1 cellular context compared by ENCODE assay signal in genomic region chr11:16604784-16605439, GRCh38.
TF ChIP-seq lines count a peak whose summit lies in the region.

No MANE protein-coding gene starts in this region.

TF ChIP-seq in K562, 482 proteins besides CTCF, POLR2A, EP300 and RAD21 (continued from another document and continues in another):
- TF ChIP-seq MGA (IDR thresholded peaks at IDR 0.05) (peak; percentile 54; the same call in 1 of the 2 replicates), CBFA2T3 (IDR thresholded peaks at IDR 0.05) (peak; percentile 98), PTBP1 (IDR thresholded peaks at IDR 0.05; ENCODE audit: low read depth, low read length) (no peak), ARID4B (CRISPR knock-in tag; IDR thresholded peaks at IDR 0.05) (peak; percentile 41; the same call in 1 of the 2 replicates), CCNT2 (IDR thresholded peaks at IDR 0.05; ENCODE audit: borderline replicate concordance, extremely low read depth, insufficient read length, low read depth, low read length) (peak; percentile 95), GATAD2B (IDR thresholded peaks at IDR 0.05; ENCODE audit: borderline replicate concordance) (peak; percentile 69; the same call in 1 of the 2 replicates), RNF2 (IDR thresholded peaks at IDR 0.05) (peak; percentile 64; the same call in 1 of the 2 replicates), MXD1 (CRISPR knock-in tag; IDR thresholded peaks at IDR 0.05; ENCODE audit: borderline replicate concordance, poor library complexity, severe bottlenecking) (no peak), ARID3A (IDR thresholded peaks at IDR 0.05; ENCODE audit: borderline replicate concordance, low read depth, low read length) (no peak), HEY1 (CRISPR knock-in tag; IDR thresholded peaks at IDR 0.05; ENCODE audit: borderline replicate concordance) (no peak), BMI1 (IDR thresholded peaks at IDR 0.05; ENCODE audit: low read length) (no peak), NEUROD1 (IDR thresholded peaks at IDR 0.05; ENCODE audit: borderline replicate concordance, low read depth, low read length, partially characterized antibody) (peak; percentile 13), MTA2 (IDR thresholded peaks at IDR 0.05; ENCODE audit: low read depth) (peak; percentile 87), TAF1 (IDR thresholded peaks at IDR 0.05; ENCODE audit: control insufficient read depth, extremely low read depth, insufficient read depth, low read length, severe bottlenecking) (peak; percentile 53), L3MBTL2 (IDR thresholded peaks at IDR 0.05) (peak; percentile 47), CTBP1 (IDR thresholded peaks at IDR 0.05; ENCODE audit: borderline replicate concordance) (peak; percentile 15; the same call in 1 of the 2 replicates), TCF3 (CRISPR knock-in tag; IDR thresholded peaks at IDR 0.05) (peak; percentile 95), VEZF1 (CRISPR knock-in tag; IDR thresholded peaks at IDR 0.05) (peak; percentile 32), ZNF639 (CRISPR knock-in tag; conservative IDR thresholded peaks at IDR 0.05 in 1 of 2, IDR thresholded peaks at IDR 0.05 in 1 of 2) (peak in 1 of 2 experiments; percentile 70; a peak in 1 of 4 replicates), BRF1 (IDR thresholded peaks at IDR 0.05; ENCODE audit: borderline replicate concordance, extremely low read depth, insufficient read length) (no peak), CXXC5 (CRISPR knock-in tag; IDR thresholded peaks at IDR 0.05) (peak; percentile 92), POLR2G (IDR thresholded peaks at IDR 0.05; ENCODE audit: low read depth, low read length) (peak; percentile 86), NCOA4 (IDR thresholded peaks at IDR 0.05; ENCODE audit: partially characterized antibody) (no peak), ZNF584 (CRISPR knock-in tag; IDR thresholded peaks at IDR 0.05; ENCODE audit: low read depth) (no peak), ELF1 (tag; IDR thresholded peaks at IDR 0.05) (no peak), ZBTB11 (CRISPR knock-in tag; IDR thresholded peaks at IDR 0.05) (peak in 1 of 3 experiments; percentile 79; a peak in 2 of 6 replicates), TEAD4 (IDR thresholded peaks at IDR 0.05; ENCODE audit: low read length) (peak; percentile 90), TEAD4 (CRISPR knock-in tag; IDR thresholded peaks at IDR 0.05; ENCODE audit: borderline replicate concordance) (no peak), ZNF274 (IDR thresholded peaks at IDR 0.05; ENCODE audit: borderline replicate concordance, low read depth, low read length) (no peak), STAT5A (IDR thresholded peaks at IDR 0.05; ENCODE audit: borderline replicate concordance, low read length) (peak; percentile 88; the same call in 1 of the 2 replicates), RBM22 (IDR thresholded peaks at IDR 0.05; ENCODE audit: low read depth, low read length, poor library complexity, severe bottlenecking) (no peak)
